ENCODE assay signal across 9 cellular contexts in genomic region chr12:49089831-49090773, GRCh38. TPM values are rescaled to one million over a fixed set of nuclear protein-coding genes. Genes with fewer than 3 reads are reported as not detected.
DNase-seq lines count a peak whose midpoint lies in the region; ATAC-seq and TF ChIP-seq lines count a peak whose summit lies in the region.
"Had no signal": no experiment of that assay in that cellular context is flagged by ENCODE, and none has a peak within 500 bp of the region (broad histone marks: within the 10 kb centered on the region; RNA-seq: fewer than 3 reads in every experiment).

No MANE protein-coding gene starts in this region.

- H3K4me1 ChIP-seq in RWPE2 (ENCODE audit: insufficient read depth, poor library complexity, severe bottlenecking) (peaks cover 3% of the 10 kb centered on the region), liver (ENCODE audit: control insufficient read depth in 4 of 4, insufficient read depth in 4 of 4, low read length in 3 of 4) (peaks cover 14 to 37% (median 21%) of the 10 kb centered on the region in 4 donors)

- 3% methylated on average over 87 of the region's 87 CpGs for WGBS in liver

- H3K9ac ChIP-seq in liver (ENCODE audit: low read depth in 1 of 2, low read length in 2 of 2), result no peak overlapping the region

- H3K36me3 ChIP-seq in RWPE2 (ENCODE audit: low read depth) (no peaks in the 10 kb centered on the region), liver (ENCODE audit: control insufficient read depth in 4 of 4, insufficient read depth in 3 of 4, low read depth in 1 of 4, low read length in 3 of 4) (no peaks in the 10 kb centered on the region)
- H3K36me3 ChIP-seq: thyroid gland had no signal

- DNase-seq in NCI-H524 (lab: John Stamatoyannopoulos, UW), result peak; percentile 21 to 67
- no peak for DNase-seq in NCI-H524 treated with DMSO at 0.1 percent for 48 hours (lab: John Stamatoyannopoulos, UW)
- DNase-seq in RWPE2 (ENCODE audit: low spot score), result no peak
- no peak for DNase-seq in central memory CD8-positive, alpha-beta T cell (ENCODE audit: low spot score in 2 of 2)
- peak; percentile 40 for DNase-seq in superior temporal gyrus (ENCODE audit: extremely low spot score)
- DNase-seq in DMS153 (lab: John Stamatoyannopoulos, UW), result no peak
- no peak for DNase-seq in NCI-H1105 treated with DMSO at 0.1 percent for 48 hours (lab: John Stamatoyannopoulos, UW)

- TF ChIP-seq RAD21 in liver (IDR thresholded peaks at IDR 0.05), result no peak

- H3K27ac Mint-ChIP-seq in central memory CD8-positive, alpha-beta T cell (ENCODE audit: low read depth), result no peak overlapping the region

- no peak for TF ChIP-seq CTCF in RWPE2 (IDR thresholded peaks at IDR 0.05; ENCODE audit: poor library complexity, severe bottlenecking)
- TF ChIP-seq CTCF in liver (IDR thresholded peaks at IDR 0.05; ENCODE audit: low read depth, low read length, missing input control), result no peak

- peaks cover 40% of the 10 kb centered on the region for H3K4me1 Mint-ChIP-seq in central memory CD8-positive, alpha-beta T cell

- no peaks in the 10 kb centered on the region for H3K9me3 Mint-ChIP-seq in central memory CD8-positive, alpha-beta T cell

- peak overlapping the region; percentile 0 for H3K4me3 ChIP-seq in RWPE2 (ENCODE audit: severe bottlenecking)
- H3K4me3 ChIP-seq in liver (ENCODE audit: low read depth in 1 of 3, low read length in 3 of 3), result peak overlapping the region in 2 of 3 donors; percentile 21 to 29

- no peak for ATAC-seq in RWPE2 (ENCODE audit: low read depth)
- ATAC-seq in central memory CD8-positive, alpha-beta T cell (replicated peaks; ENCODE audit: extremely low read depth, poor library complexity, severe bottlenecking), result no peak

- H3K27ac ChIP-seq in RWPE2 (ENCODE audit: poor library complexity, severe bottlenecking) (no peak overlapping the region), liver (ENCODE audit: low read depth in 1 of 2, low read length in 2 of 2) (no peak overlapping the region)
- H3K27ac ChIP-seq: thyroid gland had no signal

- H3K27me3 ChIP-seq in RWPE2 (ENCODE audit: insufficient read depth, poor library complexity, severe bottlenecking) (peaks cover 68% of the 10 kb centered on the region), liver (ENCODE audit: control insufficient read depth in 4 of 4, insufficient read depth in 4 of 4, low read length in 3 of 4) (peaks cover 0 to 12% (median 5%) of the 10 kb centered on the region in 4 donors)

- H3K9me3 ChIP-seq in RWPE2 (ENCODE audit: severe bottlenecking), result no peaks in the 10 kb centered on the region
- H3K9me3 ChIP-seq in liver (ENCODE audit: control insufficient read depth in 4 of 4, low read length in 3 of 4), result no peaks in the 10 kb centered on the region
- H3K9me3 ChIP-seq: thyroid gland had no signal

- H3K4me3 Mint-ChIP-seq in central memory CD8-positive, alpha-beta T cell, result peak overlapping the region; percentile 75

- peaks cover 69% of the 10 kb centered on the region for H3K27me3 Mint-ChIP-seq in central memory CD8-positive, alpha-beta T cell

- H3K36me3 Mint-ChIP-seq in central memory CD8-positive, alpha-beta T cell (ENCODE audit: insufficient read depth), result peaks cover 18% of the 10 kb centered on the region

TF ChIP-seq in liver, 16 proteins besides CTCF, POLR2A, EP300 and RAD21:
- TF ChIP-seq, protein P1, sequence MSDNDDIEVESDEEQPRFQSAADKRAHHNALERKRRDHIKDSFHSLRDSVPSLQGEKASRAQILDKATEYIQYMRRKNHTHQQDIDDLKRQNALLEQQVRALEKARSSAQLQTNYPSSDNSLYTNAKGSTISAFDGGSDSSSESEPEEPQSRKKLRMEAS (IDR thresholded peaks at IDR 0.05), result no peak
- TF ChIP-seq SP1 (IDR thresholded peaks at IDR 0.05) (no peak), GABPA (IDR thresholded peaks at IDR 0.05 in 1 of 2, conservative IDR thresholded peaks at IDR 0.05 in 1 of 2) (no peak), YY1 (IDR thresholded peaks at IDR 0.05) (no peak), HNF4A (conservative IDR thresholded peaks at IDR 0.05) (no peak), REST (IDR thresholded peaks at IDR 0.05) (no peak), RXRA (IDR thresholded peaks at IDR 0.05) (no peak), FOXA1 (IDR thresholded peaks at IDR 0.05) (no peak), ATF3 (IDR thresholded peaks at IDR 0.05) (no peak), TAF1 (conservative IDR thresholded peaks at IDR 0.05) (no peak)

RNA-seq across cellular contexts. Expression of gene DHH, which starts 4.5 kb away (rescaled TPM):
- under 1 TPM; 0.08 to 0.09 TPM for total RNA-seq in liver
- under 1 TPM in 1 of 2 donors, not detected in 1; 0.09 TPM for polyA plus RNA-seq in liver

RNA-seq across cellular contexts. Expression of gene RHEBL1, which starts 20.3 kb away (rescaled TPM):
- total RNA-seq in liver, result 1 to 10 TPM in 1 of 2 donors, not detected in 1; 1.2 TPM
- polyA plus RNA-seq in liver, result under 1 TPM; 0.29 to 0.36 TPM

RNA-seq across cellular contexts. Expression of gene LMBR1L, which starts 20.5 kb away (rescaled TPM):
- total RNA-seq in liver, result 10 to 100 TPM; 13.0 to 23.7 TPM
- 10 to 100 TPM in 1 of 2 donors, 1 to 10 TPM in 1; 9.3 to 10.5 TPM for polyA plus RNA-seq in liver

RNA-seq across cellular contexts. Expression of gene KMT2D, which starts 29.5 kb away (rescaled TPM):
- total RNA-seq in liver, result 10 to 100 TPM; 39.6 to 53.8 TPM
- 10 to 100 TPM in 1 of 2 donors, 1 to 10 TPM in 1; 4.5 to 10.3 TPM for polyA plus RNA-seq in liver

RNA-seq across cellular contexts. Expression of gene TUBA1B, which starts 41.1 kb away (rescaled TPM):
- 1,000 to 10,000 TPM in 1 of 2 donors, 100 to 1,000 TPM in 1; 161 to 1,268 TPM for total RNA-seq in liver
- 100 to 1,000 TPM; 125 to 325 TPM for polyA plus RNA-seq in liver

Comparison
In these comparisons a context has a peak if more than half of its experiments do, and no peak if none do; other contexts are left out.
1. DNase-seq: peak in NCI-H524 (2 of 2) and superior temporal gyrus (single experiment); none in NCI-H524 treated with DMSO at 0.1 percent for 48 hours (single experiment), RWPE2 (single experiment), central memory CD8-positive, alpha-beta T cell (0 of 2), DMS153 (single experiment) and NCI-H1105 treated with DMSO at 0.1 percent for 48 hours (single experiment).